Comparison of ENCODE assay signal across 8 cellular contexts in genomic region chr3:56467801-56468183, GRCh38. TPM values are rescaled to one million over a fixed set of nuclear protein-coding genes. Genes with fewer than 3 reads are reported as not detected.
DNase-seq lines count a peak whose midpoint lies in the region; ATAC-seq and TF ChIP-seq lines count a peak whose summit lies in the region.

No MANE protein-coding gene starts in this region.

- 4 to 6% methylated on average over 25 to 26 of the region's 28 CpGs for WGBS in GM23248 (ENCODE audit: low coverage in 1 of 2, low lambda C conversion rate in 2 of 2, missing lambda C conversion rate in 2 of 2), 2 experiments

- DNase-seq in GM23248 (peak; percentile 10), right atrium auricular region (ENCODE audit: low spot score) (no peak), AG08396 (ENCODE audit: low spot score) (no peak), DMS153 (lab: John Stamatoyannopoulos, UW) (no peak)
- DNase-seq in activated CD8-positive, alpha-beta T cell treated with anti-CD3 and anti-CD28 coated beads, Interleukin-2, amount 10 ng/mL, durations not matched to agents 7 days and 5 days, result no peak
- DNase-seq in effector CD8-positive, alpha-beta T cell (lab: John Stamatoyannopoulos, UW), result no peak

- H3K27me3 ChIP-seq in GM23248 (replicated peaks; ENCODE audit: insufficient read depth) (peaks cover 19% of the 10 kb centered on the region), right atrium auricular region (no peaks in the 10 kb centered on the region)

- H3K79me2 ChIP-seq in GM23248 (ENCODE audit: insufficient read depth), result no peaks in the 10 kb centered on the region

- H2AFZ ChIP-seq in GM23248, result peak overlapping the region; percentile 42; the same call in 1 of the 2 replicates

- H3K9ac ChIP-seq in GM23248, result no peak overlapping the region

- H4K20me1 ChIP-seq in GM23248 (ENCODE audit: insufficient read depth), result no peaks in the 10 kb centered on the region

- H3K36me3 Mint-ChIP-seq in activated CD8-positive, alpha-beta T cell treated with anti-CD3 and anti-CD28 coated beads, Interleukin-2, amount 10 ng/mL, durations not matched to agents 7 days and 5 days (ENCODE audit: low read depth), result no peaks in the 10 kb centered on the region

- peak overlapping the region; percentile 59 for H3K4me3 ChIP-seq in GM23248
- peak overlapping the region; percentile 47 to 62 for H3K4me3 ChIP-seq in right atrium auricular region
- peak overlapping the region in 5 of 7 experiments; percentile 16 to 39 (median 32) for H3K4me3 ChIP-seq in skin epidermis

- peak; percentile 54 for ATAC-seq in activated CD8-positive, alpha-beta T cell treated with anti-CD3 and anti-CD28 coated beads, Interleukin-2, amount 10 ng/mL, durations not matched to agents 7 days and 5 days
- ATAC-seq in esophagus mucosa, result no peak

- no peaks in the 10 kb centered on the region for H3K4me1 ChIP-seq in GM23248 (ENCODE audit: insufficient read depth)
- peaks cover 0 to 13% of the 10 kb centered on the region in 2 donors for H3K4me1 ChIP-seq in right atrium auricular region

- H3K9me3 ChIP-seq in GM23248 (ENCODE audit: low read depth), result no peaks in the 10 kb centered on the region
- no peaks in the 10 kb centered on the region for H3K9me3 ChIP-seq in right atrium auricular region

- no peaks in the 10 kb centered on the region for H3K9me2 ChIP-seq in GM23248 (ENCODE audit: insufficient read depth)

- no peaks in the 10 kb centered on the region for H3F3A ChIP-seq in GM23248 (ENCODE audit: insufficient read depth)

- CTCF ChIA-PET in activated CD8-positive, alpha-beta T cell treated with anti-CD3 and anti-CD28 coated beads, Interleukin-2, amount 10 ng/mL, durations not matched to agents 7 days and 5 days (lab: Charles Lee), result no interaction called here

- H3K4me3 Mint-ChIP-seq in activated CD8-positive, alpha-beta T cell treated with anti-CD3 and anti-CD28 coated beads, Interleukin-2, amount 10 ng/mL, durations not matched to agents 7 days and 5 days, result peak overlapping the region; percentile 55

- H3K4me2 ChIP-seq in GM23248 (ENCODE audit: unreplicated experiment), result peak overlapping the region; percentile 50

- H3K9me3 Mint-ChIP-seq in activated CD8-positive, alpha-beta T cell treated with anti-CD3 and anti-CD28 coated beads, Interleukin-2, amount 10 ng/mL, durations not matched to agents 7 days and 5 days (ENCODE audit: insufficient read depth), result no peaks in the 10 kb centered on the region

- H3K27ac Mint-ChIP-seq in activated CD8-positive, alpha-beta T cell treated with anti-CD3 and anti-CD28 coated beads, Interleukin-2, amount 10 ng/mL, durations not matched to agents 7 days and 5 days, result no peak overlapping the region

- POLR2A ChIA-PET in activated CD8-positive, alpha-beta T cell treated with anti-CD3 and anti-CD28 coated beads, Interleukin-2, amount 10 ng/mL, durations not matched to agents 7 days and 5 days (lab: Charles Lee), result no interaction called here

- peaks cover 3% of the 10 kb centered on the region for H3K4me1 Mint-ChIP-seq in activated CD8-positive, alpha-beta T cell treated with anti-CD3 and anti-CD28 coated beads, Interleukin-2, amount 10 ng/mL, durations not matched to agents 7 days and 5 days (ENCODE audit: low read depth)

- H3K36me3 ChIP-seq in GM23248 (ENCODE audit: low read depth), result no peaks in the 10 kb centered on the region
- H3K36me3 ChIP-seq in right atrium auricular region, result no peaks in the 10 kb centered on the region

- H3K27me3 Mint-ChIP-seq in activated CD8-positive, alpha-beta T cell treated with anti-CD3 and anti-CD28 coated beads, Interleukin-2, amount 10 ng/mL, durations not matched to agents 7 days and 5 days (ENCODE audit: low read depth), result peaks cover 58% of the 10 kb centered on the region

- no peak for TF ChIP-seq CTCF in right atrium auricular region (IDR thresholded peaks at IDR 0.05)

- H3K27ac ChIP-seq in GM23248 (no peak overlapping the region), right atrium auricular region (peak overlapping the region in 1 of 2 donors; percentile 30), skin epidermis (no peak overlapping the region)

- in situ Hi-C loops in GM23248 (cut with MboI), result no loop called here

RNA-seq across cellular contexts. Expression of gene ERC2, which starts 0.5 kb away (rescaled TPM):
- total RNA-seq in GM23248 (2014; rRNA removed; shearing (Covaris generic)), result not detected in 2 replicates
- not detected in 2 replicates for polyA plus RNA-seq in GM23248 (2016; fragmentation: Nextera tagmentation; extraction: Ambion mirVana)
- not detected for total RNA-seq in activated CD8-positive, alpha-beta T cell treated with anti-CD3 and anti-CD28 coated beads, Interleukin-2, amount 10 ng/mL, durations not matched to agents 7 days and 5 days
- total RNA-seq in right atrium auricular region (1 to 10 TPM; 2.9 to 4.0 TPM), esophagus mucosa (0.48 TPM)
